In genomic region chr19:45973564-45974338, GRCh38 we compare ENCODE assay signal across 8 cellular contexts. TPM values are rescaled to one million over a fixed set of nuclear protein-coding genes. Genes with fewer than 3 reads are reported as not detected.
DNase-seq lines count a peak whose midpoint lies in the region; ATAC-seq, FAIRE-seq and TF ChIP-seq lines count a peak whose summit lies in the region.

A gene with protein sequence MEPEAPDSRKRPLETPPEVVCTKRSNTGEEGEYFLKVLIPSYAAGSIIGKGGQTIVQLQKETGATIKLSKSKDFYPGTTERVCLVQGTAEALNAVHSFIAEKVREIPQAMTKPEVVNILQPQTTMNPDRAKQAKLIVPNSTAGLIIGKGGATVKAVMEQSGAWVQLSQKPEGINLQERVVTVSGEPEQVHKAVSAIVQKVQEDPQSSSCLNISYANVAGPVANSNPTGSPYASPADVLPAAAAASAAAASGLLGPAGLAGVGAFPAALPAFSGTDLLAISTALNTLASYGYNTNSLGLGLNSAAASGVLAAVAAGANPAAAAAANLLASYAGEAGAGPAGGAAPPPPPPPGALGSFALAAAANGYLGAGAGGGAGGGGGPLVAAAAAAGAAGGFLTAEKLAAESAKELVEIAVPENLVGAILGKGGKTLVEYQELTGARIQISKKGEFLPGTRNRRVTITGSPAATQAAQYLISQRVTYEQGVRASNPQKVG (minus strand): TSS chr19:45973865. CDS start chr19:45973351, 514 bp downstream.

- H3K79me2 ChIP-seq in SK-N-SH (ENCODE audit: insufficient read depth) (no peaks in the 10 kb centered on the region), HepG2 (ENCODE audit: insufficient read depth, low read length) (no peaks in the 10 kb centered on the region)

- no peak for TF ChIP-seq CTCF in SK-N-SH (IDR thresholded peaks at IDR 0.05)
- no peak for TF ChIP-seq CTCF in HepG2 (CRISPR knock-in tag; IDR thresholded peaks at IDR 0.05)

- H3K4me2 ChIP-seq in SK-N-SH (peak within 1 kb of the TSS; percentile 79), HepG2 (ENCODE audit: low read depth, low read length) (no peak within 1 kb of the TSS)

- H3K27me3 ChIP-seq in SK-N-SH (ENCODE audit: insufficient read depth) (no peaks in the 10 kb centered on the region; the same call in 1 of the 2 replicates), HepG2 (ENCODE audit: control insufficient read depth in 1 of 2, insufficient read depth in 2 of 2, low read length in 2 of 2) (peaks cover 1 to 45% of the 10 kb centered on the region in 2 experiments)

- ATAC-seq in HepG2 = peak; percentile 49; the same call in 2 of the 3 replicates
- ATAC-seq in GM21717 (IDR thresholded peaks at IDR 0.05; ENCODE audit: unreplicated experiment) = no peak

- POLR2A ChIA-PET in SK-N-SH (lab: Yijun Ruan, JAX) (interaction anchor here (0.7 to 1.0 kb wide), 2 partner anchors 19 to 22 kb away, joined by 3 to 7 read pairs; no protein-coding TSS in a partner anchor), HepG2 (lab: Yijun Ruan, JAX) (no interaction called here)

- H3K4me3 ChIP-seq in SK-N-SH (ENCODE audit: low read depth in 2 of 2, low read length in 1 of 2) = peak within 1 kb of the TSS; percentile 57 to 68
- no peak within 1 kb of the TSS for H3K4me3 ChIP-seq in HepG2 (replicated peaks in 1 of 3; ENCODE audit: insufficient read depth in 1 of 3, low read depth in 2 of 3, low read length in 3 of 3)

- H3K9me3 ChIP-seq in SK-N-SH = no peaks in the 10 kb centered on the region
- no peaks in the 10 kb centered on the region for H3K9me3 ChIP-seq in HepG2 (ENCODE audit: low read length)

- H3K27ac ChIP-seq in SK-N-SH (ENCODE audit: low read depth in 2 of 2, low read length in 1 of 2) (peak within 1 kb of the TSS in 1 of 2 experiments; percentile 69; a peak in 1 of 4 replicates), HepG2 (ENCODE audit: extremely low read length, insufficient read depth, low read length) (no peak within 1 kb of the TSS)

- H3K36me3 ChIP-seq in SK-N-SH (replicated peaks in 1 of 2; ENCODE audit: control insufficient read depth in 1 of 2, insufficient read depth in 2 of 2, low read length in 1 of 2) = no peaks in the 10 kb centered on the region
- H3K36me3 ChIP-seq in HepG2 (replicated peaks in 1 of 2; ENCODE audit: control insufficient read depth in 1 of 2, insufficient read depth in 2 of 2, low read length in 2 of 2) = no peaks in the 10 kb centered on the region

- 7% methylated on average over 28 of the region's 56 CpGs for WGBS in SK-N-SH (ENCODE audit: low lambda C conversion rate)
- WGBS in HepG2 (ENCODE audit: low lambda C conversion rate) = 41% methylated on average over 27 of the region's 56 CpGs

- CTCF ChIA-PET in SK-N-SH (lab: Yijun Ruan, JAX) = interaction anchor here (1.1 to 1.3 kb wide), 5 partner anchors 10 to 91 kb away, joined by 3 to 5 read pairs (median 4); no protein-coding TSS in a partner anchor
- CTCF ChIA-PET in HepG2 (lab: Yijun Ruan, JAX; ENCODE audit: low intra/inter-chr PET ratio, low total read pairs) = no interaction called here

- H2AFZ ChIP-seq in SK-N-SH (ENCODE audit: low read depth) = peak within 1 kb of the TSS; percentile 64; the same call in 1 of the 2 replicates
- no peak within 1 kb of the TSS for H2AFZ ChIP-seq in HepG2 (ENCODE audit: low read length)

- intact Hi-C loops in HepG2 (cut with micrococcal nuclease; ENCODE audit: unreplicated experiment) = no loop called here

- BruUV-seq in HepG2 (replicated peaks; lab: Mats Ljungman, UMichigan) = no TSS peak

- H3K9ac ChIP-seq in SK-N-SH = peak within 1 kb of the TSS; percentile 56; the same call in 1 of the 2 replicates
- no peak within 1 kb of the TSS for H3K9ac ChIP-seq in HepG2 (ENCODE audit: insufficient read depth, low read depth, low read length)

- in situ Hi-C loops in HepG2 (cut with HindIII; ENCODE audit: extremely low pct_ligation_motif_present, low pct_unique_long_range_greater_than_20kb) = no loop called here

- peaks cover 8% of the 10 kb centered on the region for H3F3A ChIP-seq in SK-N-SH (replicated peaks; ENCODE audit: insufficient read depth)

- no peak for FAIRE-seq in HepG2 (lab: Jason Lieb, UNC)

- DNase-seq in COLO668 (lab: John Stamatoyannopoulos, UW; ENCODE audit: unreplicated experiment) (peak; percentile 62), LHCN-M2 (ENCODE audit: low read depth) (peak; percentile 42), SK-N-SH (peak; percentile 100), dermis blood vessel endothelial cell (peak; percentile 94), HepG2 (ENCODE audit: low spot score) (no peak), cortex of kidney (lab: John Stamatoyannopoulos, UW) (no peak)
- DNase-seq in stimulated activated CD8-positive, alpha-beta memory T cell treated with anti-CD3 and anti-CD28 coated beads, Interleukin-2, amount 100 ng/mL, for 48 hours (ENCODE audit: low read depth in 2 of 2) = peak; percentile 30 to 55

- H4K20me1 ChIP-seq in SK-N-SH (ENCODE audit: insufficient read depth) (no peaks in the 10 kb centered on the region), HepG2 (ENCODE audit: insufficient read depth, low read length) (no peaks in the 10 kb centered on the region)

- no peaks in the 10 kb centered on the region for H3K9me2 ChIP-seq in SK-N-SH

- TF ChIP-seq EP300 in SK-N-SH (IDR thresholded peaks at IDR 0.05; ENCODE audit: borderline replicate concordance in 1 of 2, low read depth in 1 of 2, low read length in 1 of 2) (no peak), HepG2 (IDR thresholded peaks at IDR 0.05; ENCODE audit: low read depth in 2 of 2, low read length in 2 of 2) (no peak), HepG2 (CRISPR knock-in tag; IDR thresholded peaks at IDR 0.05; ENCODE audit: borderline replicate concordance) (no peak)

- TF ChIP-seq POLR2A in HepG2 (IDR thresholded peaks at IDR 0.05; ENCODE audit: insufficient read depth in 1 of 2, low read depth in 2 of 2, low read length in 2 of 2) = no peak

- TF ChIP-seq RAD21 in SK-N-SH (IDR thresholded peaks at IDR 0.05; ENCODE audit: low read length) (no peak), HepG2 (CRISPR knock-in tag; IDR thresholded peaks at IDR 0.05) (no peak)

- peaks cover 0 to 9% of the 10 kb centered on the region in 2 experiments; a peak in 1 of 4 replicates for H3K4me1 ChIP-seq in SK-N-SH (ENCODE audit: control insufficient read depth in 1 of 2, insufficient read depth in 2 of 2, low read depth in 1 of 2, low read length in 1 of 2)
- H3K4me1 ChIP-seq in HepG2 (ENCODE audit: insufficient read depth, low read length) = no peaks in the 10 kb centered on the region

TF ChIP-seq in SK-N-SH, 30 proteins besides CTCF, POLR2A, EP300 and RAD21:
- 0 out of 2 replicates have a peak, but pooled peaks have one; percentile 7 for TF ChIP-seq RCOR1 (IDR thresholded peaks at IDR 0.05; ENCODE audit: low read length)
- TF ChIP-seq TEAD4 (IDR thresholded peaks at IDR 0.05; ENCODE audit: borderline replicate concordance, insufficient read depth) = no peak
- no peak for TF ChIP-seq FOXJ3 (CRISPR knock-in tag; IDR thresholded peaks at IDR 0.05)
- TF ChIP-seq RFX5 (IDR thresholded peaks at IDR 0.05; ENCODE audit: low read length) = peak; percentile 30; the same call in 1 of the 2 replicates
- TF ChIP-seq MXI1 (IDR thresholded peaks at IDR 0.05; ENCODE audit: low read depth, low read length) = peak; percentile 44; the same call in 1 of the 2 replicates

TF ChIP-seq in HepG2, 621 proteins besides CTCF, POLR2A, EP300 and RAD21 (continues in another document):
- TF ChIP-seq, protein P1, sequence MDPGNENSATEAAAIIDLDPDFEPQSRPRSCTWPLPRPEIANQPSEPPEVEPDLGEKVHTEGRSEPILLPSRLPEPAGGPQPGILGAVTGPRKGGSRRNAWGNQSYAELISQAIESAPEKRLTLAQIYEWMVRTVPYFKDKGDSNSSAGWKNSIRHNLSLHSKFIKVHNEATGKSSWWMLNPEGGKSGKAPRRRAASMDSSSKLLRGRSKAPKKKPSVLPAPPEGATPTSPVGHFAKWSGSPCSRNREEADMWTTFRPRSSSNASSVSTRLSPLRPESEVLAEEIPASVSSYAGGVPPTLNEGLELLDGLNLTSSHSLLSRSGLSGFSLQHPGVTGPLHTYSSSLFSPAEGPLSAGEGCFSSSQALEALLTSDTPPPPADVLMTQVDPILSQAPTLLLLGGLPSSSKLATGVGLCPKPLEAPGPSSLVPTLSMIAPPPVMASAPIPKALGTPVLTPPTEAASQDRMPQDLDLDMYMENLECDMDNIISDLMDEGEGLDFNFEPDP (CRISPR knock-in tag; conservative IDR thresholded peaks at IDR 0.05) = no peak
- TF ChIP-seq ZNF34 (CRISPR knock-in tag; IDR thresholded peaks at IDR 0.05; ENCODE audit: borderline replicate concordance) = no peak

RNA-seq across cellular contexts. Expression of the gene that starts here (rescaled TPM):
- not detected in 2 replicates for total RNA-seq in LHCN-M2 (2014; rRNA removed)
- polyA plus RNA-seq in LHCN-M2 (2012) = 0.01 TPM
- polyA plus RNA-seq in SK-N-SH (2012; rRNA removed) = 1.3 and 1.9 TPM in 2 replicates
- 1.7 and 2.1 TPM in 2 replicates for polyA plus RNA-seq in SK-N-SH (2012; cell fraction: cytosol; rRNA removed)
- polyA plus RNA-seq in SK-N-SH (2012; cell fraction: nucleus; rRNA removed) = 3.6 and 4.1 TPM in 2 replicates
- total RNA-seq in dermis blood vessel endothelial cell = 7.0 and 16.9 TPM in 2 replicates
- not detected in 2 replicates for total RNA-seq in HepG2 (2016; rRNA removed; fragmentation: Illumina TruSeq; extraction: Trizol)
- not detected in 2 replicates for total RNA-seq in HepG2 (2016; cell fraction: cytosol; rRNA removed; fragmentation: Illumina TruSeq; extraction: Trizol; ENCODE audit: low read depth)
- not detected in 2 replicates for total RNA-seq in HepG2 (2016; cell fraction: insoluble cytoplasmic fraction; rRNA removed; fragmentation: Illumina TruSeq; extraction: Trizol)
- total RNA-seq in HepG2 (2016; cell fraction: membrane; rRNA removed; fragmentation: Illumina TruSeq; extraction: Trizol) = not detected in 2 replicates
- total RNA-seq in HepG2 (2016; cell fraction: nucleus; rRNA removed; fragmentation: Illumina TruSeq; extraction: Trizol) = not detected in 2 replicates
- polyA plus RNA-seq in HepG2 (2011; rRNA removed) = not detected in 2 replicates
- polyA plus RNA-seq in HepG2 (2011; cell fraction: cytosol; rRNA removed) = not detected in 2 replicates
- not detected in 2 replicates for polyA plus RNA-seq in HepG2 (2011; cell fraction: nucleus; rRNA removed)
- not detected in 2 replicates for polyA plus RNA-seq in HepG2 (2012)
- not detected in 2 replicates for polyA plus RNA-seq in HepG2 (2016; cell fraction: cytosol; fragmentation: Illumina TruSeq; extraction: Trizol; ENCODE audit: low read depth)
- polyA plus RNA-seq in HepG2 (2016; cell fraction: insoluble cytoplasmic fraction; fragmentation: Illumina TruSeq; extraction: Trizol; ENCODE audit: low read depth) = not detected in 2 replicates
- polyA plus RNA-seq in HepG2 (2016; cell fraction: membrane; fragmentation: Illumina TruSeq; extraction: Trizol; ENCODE audit: low read depth) = not detected in 2 replicates
- not detected in 2 replicates for polyA plus RNA-seq in HepG2 (2016; cell fraction: nucleus; fragmentation: Illumina TruSeq; extraction: Trizol; ENCODE audit: insufficient read depth, low read depth)
- not detected in 2 replicates for polyA minus RNA-seq in HepG2 (2011; rRNA and poly(A)+ RNA removed; ENCODE audit: low replicate concordance)
- polyA minus RNA-seq in HepG2 (2011; cell fraction: cytosol; rRNA and poly(A)+ RNA removed) = not detected in 2 replicates
- polyA minus RNA-seq in HepG2 (2011; cell fraction: nucleus; rRNA and poly(A)+ RNA removed) = not detected in 2 replicates

Comparison
In these comparisons a context has a peak if more than half of its experiments do, and no peak if none do; other contexts are left out.
1. Peak in DNase-seq in LHCN-M2; RNA of the gene not detected or under 1 TPM.
2. Peak in ATAC-seq in HepG2; RNA of the gene not detected or under 1 TPM.
3. DNase-seq: peak in COLO668 (single experiment), SK-N-SH (single experiment), dermis blood vessel endothelial cell (single experiment) and stimulated activated CD8-positive, alpha-beta memory T cell treated with anti-CD3 and anti-CD28 coated beads, Interleukin-2, amount 100 ng/mL, for 48 hours (2 of 2); none in HepG2 (single experiment) and cortex of kidney (single experiment).
4. H3K4me3 ChIP-seq: peak in SK-N-SH (2 of 2); none in HepG2 (0 of 3).